19 cellular contexts compared by ENCODE assay signal in the genomic region with DNA sequence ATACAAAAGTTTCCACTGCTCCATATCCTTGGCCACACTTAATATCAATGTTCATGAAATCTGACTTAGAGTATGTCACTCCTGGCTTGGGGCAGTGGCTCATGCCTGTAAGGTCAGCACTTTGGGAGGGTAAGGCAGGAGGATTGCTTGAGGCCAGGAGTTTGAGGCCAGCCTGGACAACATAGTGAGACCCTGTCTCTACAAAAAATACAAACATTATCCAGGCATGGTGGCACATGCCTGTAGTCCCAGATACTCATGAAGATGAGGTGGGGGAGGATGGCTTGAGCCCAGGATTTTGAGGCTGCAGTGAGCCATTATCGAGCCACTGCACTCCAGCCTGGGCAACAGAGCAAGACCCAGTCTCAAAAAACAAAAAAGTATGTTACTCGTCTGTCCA. TPM values are rescaled to one million over a fixed set of nuclear protein-coding genes. Genes with fewer than 3 reads are reported as not detected.
"Had no signal": no experiment of that assay in that cellular context is flagged by ENCODE, and none has a peak within 500 bp of the region (broad histone marks: within the 10 kb centered on the region; RNA-seq: fewer than 3 reads in every experiment).

No MANE protein-coding gene starts in this region.

RNA-seq across cellular contexts. Expression of gene DIO1, which starts 18.8 kb away (rescaled TPM):
- total RNA-seq: activated naive CD4-positive, alpha-beta T cell treated with anti-CD3 and anti-CD28 coated beads for 36 hours; activated naive CD4-positive, alpha-beta T cell treated with anti-CD3 and anti-CD28 coated beads, Interleukin-2, amount 50 U/mL, for 72 hours; activated naive CD8-positive, alpha-beta T cell treated with anti-CD3 and anti-CD28 coated beads for 36 hours; activated naive CD8-positive, alpha-beta T cell treated with anti-CD3 and anti-CD28 coated beads, Interleukin-2, amount 10 ng/mL, durations not matched to agents 7 days and 5 days; activated T-cell treated with anti-CD3 and anti-CD28 coated beads, Interleukin-2, amount 50 U/mL, for 4 hours; activated T-cell treated with anti-CD3 and anti-CD28 coated beads, Interleukin-2, amount 50 U/mL, for 72 hours; activated T-helper 1 cell treated with anti-CD3 and anti-CD28 coated beads, Interleukin-12 subunit alpha, Interleukin-12 subunit beta, Interleukin-2, Interleukin-4 antibody, amounts not matched to agents 30 ng/mL and 10 ng/mL and 1 ng/mL, durations not matched to agents 14 hours and 24 hours and 36 hours; activated T-helper 17 cell treated with anti-CD3 and anti-CD28 coated beads, Interleukin-2, amount 50 U/mL, for 72 hours; activated T-helper 2 cell treated with anti-CD3 and anti-CD28 coated beads, Interferon-gamma antibody, Interleukin-2, Interleukin-4, amounts not matched to agents 10 μg/mL and 5 μg/mL and 100 μg/mL, durations not matched to agents 14 hours and 24 hours and 36 hours; aorta; ascending aorta; astrocyte; body of pancreas; bronchial epithelial cell; cardiac muscle cell; cardiac septum; cerebellum; chondrocyte had no signal
- polyA plus RNA-seq: adipose tissue, aorta, cardiac muscle cell had no signal
